ENCODE assay signal across 2 cellular contexts in the genomic region with DNA sequence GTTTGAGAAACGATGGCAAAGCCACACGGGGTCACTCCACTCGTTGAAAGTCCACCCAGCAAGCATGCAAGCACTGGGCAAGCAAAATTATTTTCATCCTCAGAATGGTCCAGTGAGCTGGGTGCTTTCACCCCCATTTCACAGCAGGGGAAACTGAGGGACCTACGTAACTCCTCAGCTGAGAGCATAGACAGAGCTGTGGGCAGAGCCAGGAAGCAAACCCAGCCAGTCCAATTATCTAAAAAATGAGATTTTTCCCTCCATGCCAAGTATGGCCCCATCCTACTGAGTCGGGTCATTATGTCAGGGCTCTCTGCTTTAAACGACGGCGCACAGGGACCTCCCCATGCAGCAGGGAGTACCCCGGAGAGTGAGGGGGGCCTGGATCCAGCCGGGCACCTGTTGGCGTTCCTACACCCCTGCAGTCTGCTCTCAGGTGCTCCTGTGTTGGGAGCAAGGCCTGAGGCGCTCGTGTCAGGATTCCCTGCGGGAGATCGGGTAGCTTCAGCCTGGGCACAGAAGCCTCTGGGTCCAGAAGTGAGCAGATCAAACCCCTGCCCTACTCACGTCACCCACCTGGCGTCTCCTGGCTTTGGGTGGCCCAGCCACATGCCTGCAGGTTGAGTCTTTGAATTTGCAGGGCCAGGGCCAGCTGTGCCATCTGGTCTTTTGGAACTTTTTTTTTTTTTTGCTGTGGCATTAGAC.
TF ChIP-seq lines count a peak whose summit lies in the region.

No MANE protein-coding gene starts in this region.

TF ChIP-seq in SK-N-SH, 30 proteins besides CTCF, POLR2A, EP300 and RAD21 (continued from another document):
- TF ChIP-seq, protein P1, sequence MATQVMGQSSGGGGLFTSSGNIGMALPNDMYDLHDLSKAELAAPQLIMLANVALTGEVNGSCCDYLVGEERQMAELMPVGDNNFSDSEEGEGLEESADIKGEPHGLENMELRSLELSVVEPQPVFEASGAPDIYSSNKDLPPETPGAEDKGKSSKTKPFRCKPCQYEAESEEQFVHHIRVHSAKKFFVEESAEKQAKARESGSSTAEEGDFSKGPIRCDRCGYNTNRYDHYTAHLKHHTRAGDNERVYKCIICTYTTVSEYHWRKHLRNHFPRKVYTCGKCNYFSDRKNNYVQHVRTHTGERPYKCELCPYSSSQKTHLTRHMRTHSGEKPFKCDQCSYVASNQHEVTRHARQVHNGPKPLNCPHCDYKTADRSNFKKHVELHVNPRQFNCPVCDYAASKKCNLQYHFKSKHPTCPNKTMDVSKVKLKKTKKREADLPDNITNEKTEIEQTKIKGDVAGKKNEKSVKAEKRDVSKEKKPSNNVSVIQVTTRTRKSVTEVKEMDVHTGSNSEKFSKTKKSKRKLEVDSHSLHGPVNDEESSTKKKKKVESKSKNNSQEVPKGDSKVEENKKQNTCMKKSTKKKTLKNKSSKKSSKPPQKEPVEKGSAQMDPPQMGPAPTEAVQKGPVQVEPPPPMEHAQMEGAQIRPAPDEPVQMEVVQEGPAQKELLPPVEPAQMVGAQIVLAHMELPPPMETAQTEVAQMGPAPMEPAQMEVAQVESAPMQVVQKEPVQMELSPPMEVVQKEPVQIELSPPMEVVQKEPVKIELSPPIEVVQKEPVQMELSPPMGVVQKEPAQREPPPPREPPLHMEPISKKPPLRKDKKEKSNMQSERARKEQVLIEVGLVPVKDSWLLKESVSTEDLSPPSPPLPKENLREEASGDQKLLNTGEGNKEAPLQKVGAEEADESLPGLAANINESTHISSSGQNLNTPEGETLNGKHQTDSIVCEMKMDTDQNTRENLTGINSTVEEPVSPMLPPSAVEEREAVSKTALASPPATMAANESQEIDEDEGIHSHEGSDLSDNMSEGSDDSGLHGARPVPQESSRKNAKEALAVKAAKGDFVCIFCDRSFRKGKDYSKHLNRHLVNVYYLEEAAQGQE (IDR thresholded peaks at IDR 0.05; ENCODE audit: low read depth, low read length) = no peak
- TF ChIP-seq MEF2A (IDR thresholded peaks at IDR 0.05; ENCODE audit: borderline replicate concordance, low read depth) = no peak
- TF ChIP-seq GATA2 (CRISPR knock-in tag; IDR thresholded peaks at IDR 0.05) = no peak
- no peak for TF ChIP-seq FOSL2 (IDR thresholded peaks at IDR 0.05; ENCODE audit: borderline replicate concordance, low read depth)
- TF ChIP-seq ELF1 (IDR thresholded peaks at IDR 0.05) = no peak
- TF ChIP-seq TEAD4 (IDR thresholded peaks at IDR 0.05; ENCODE audit: borderline replicate concordance, insufficient read depth) = no peak
- no peak for TF ChIP-seq TCF12 (IDR thresholded peaks at IDR 0.05)
- TF ChIP-seq CHD2 (IDR thresholded peaks at IDR 0.05; ENCODE audit: low read length, partially characterized antibody) = no peak
- no peak for TF ChIP-seq NRF1 (IDR thresholded peaks at IDR 0.05; ENCODE audit: low read depth, low read length)
- no peak for TF ChIP-seq SIN3A (IDR thresholded peaks at IDR 0.05; ENCODE audit: borderline replicate concordance, low read depth, low read length)
- no peak for TF ChIP-seq FOXM1 (IDR thresholded peaks at IDR 0.05; ENCODE audit: low read depth)

TF ChIP-seq in SK-N-SH treated with all-trans-retinoic acid at 6 μM for 48 hours, 23 proteins besides CTCF, POLR2A, EP300 and RAD21 (continued from another document):
- TF ChIP-seq, protein P2, sequence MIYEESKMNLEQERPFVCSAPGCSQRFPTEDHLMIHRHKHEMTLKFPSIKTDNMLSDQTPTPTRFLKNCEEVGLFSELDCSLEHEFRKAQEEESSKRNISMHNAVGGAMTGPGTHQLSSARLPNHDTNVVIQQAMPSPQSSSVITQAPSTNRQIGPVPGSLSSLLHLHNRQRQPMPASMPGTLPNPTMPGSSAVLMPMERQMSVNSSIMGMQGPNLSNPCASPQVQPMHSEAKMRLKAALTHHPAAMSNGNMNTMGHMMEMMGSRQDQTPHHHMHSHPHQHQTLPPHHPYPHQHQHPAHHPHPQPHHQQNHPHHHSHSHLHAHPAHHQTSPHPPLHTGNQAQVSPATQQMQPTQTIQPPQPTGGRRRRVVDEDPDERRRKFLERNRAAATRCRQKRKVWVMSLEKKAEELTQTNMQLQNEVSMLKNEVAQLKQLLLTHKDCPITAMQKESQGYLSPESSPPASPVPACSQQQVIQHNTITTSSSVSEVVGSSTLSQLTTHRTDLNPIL (CRISPR knock-in tag; IDR thresholded peaks at IDR 0.05; ENCODE audit: low read depth) = no peak
- no peak for TF ChIP-seq ARNTL (CRISPR knock-in tag; IDR thresholded peaks at IDR 0.05; ENCODE audit: borderline replicate concordance, low read depth)
- no peak for TF ChIP-seq ZFP3 (CRISPR knock-in tag; IDR thresholded peaks at IDR 0.05)
- TF ChIP-seq RARB (CRISPR knock-in tag; IDR thresholded peaks at IDR 0.05) = no peak
- TF ChIP-seq OSR1 (CRISPR knock-in tag; IDR thresholded peaks at IDR 0.05) = no peak
- TF ChIP-seq, protein P3, sequence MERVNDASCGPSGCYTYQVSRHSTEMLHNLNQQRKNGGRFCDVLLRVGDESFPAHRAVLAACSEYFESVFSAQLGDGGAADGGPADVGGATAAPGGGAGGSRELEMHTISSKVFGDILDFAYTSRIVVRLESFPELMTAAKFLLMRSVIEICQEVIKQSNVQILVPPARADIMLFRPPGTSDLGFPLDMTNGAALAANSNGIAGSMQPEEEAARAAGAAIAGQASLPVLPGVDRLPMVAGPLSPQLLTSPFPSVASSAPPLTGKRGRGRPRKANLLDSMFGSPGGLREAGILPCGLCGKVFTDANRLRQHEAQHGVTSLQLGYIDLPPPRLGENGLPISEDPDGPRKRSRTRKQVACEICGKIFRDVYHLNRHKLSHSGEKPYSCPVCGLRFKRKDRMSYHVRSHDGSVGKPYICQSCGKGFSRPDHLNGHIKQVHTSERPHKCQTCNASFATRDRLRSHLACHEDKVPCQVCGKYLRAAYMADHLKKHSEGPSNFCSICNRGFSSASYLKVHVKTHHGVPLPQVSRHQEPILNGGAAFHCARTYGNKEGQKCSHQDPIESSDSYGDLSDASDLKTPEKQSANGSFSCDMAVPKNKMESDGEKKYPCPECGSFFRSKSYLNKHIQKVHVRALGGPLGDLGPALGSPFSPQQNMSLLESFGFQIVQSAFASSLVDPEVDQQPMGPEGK (CRISPR knock-in tag; IDR thresholded peaks at IDR 0.05; ENCODE audit: borderline replicate concordance) = no peak
- TF ChIP-seq CSDC2 (CRISPR knock-in tag; IDR thresholded peaks at IDR 0.05) = no peak
